Comparison of ENCODE assay signal across 29 cellular contexts in the genomic region with DNA sequence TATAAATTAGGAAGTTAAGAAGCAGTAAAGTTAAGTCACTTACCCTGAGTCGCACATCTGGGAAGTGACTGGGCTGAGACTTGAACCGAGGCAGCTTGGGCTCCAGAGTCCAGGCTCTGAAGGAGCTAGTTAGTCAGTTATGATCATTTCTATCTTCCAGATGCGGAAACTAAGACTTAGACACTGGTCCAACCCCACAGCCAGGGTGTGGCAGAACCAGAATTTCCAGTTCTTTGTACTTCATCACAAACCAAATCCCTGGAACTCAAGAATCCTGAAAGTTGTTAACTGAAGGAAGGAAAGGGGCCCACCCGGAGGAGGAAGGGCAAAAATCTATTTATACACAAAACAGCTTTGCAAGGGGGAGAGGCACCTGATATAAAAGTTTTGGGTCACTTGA. TPM values are rescaled to one million over a fixed set of nuclear protein-coding genes. Genes with fewer than 3 reads are reported as not detected.
DNase-seq lines count a peak whose midpoint lies in the region; ATAC-seq, FAIRE-seq and TF ChIP-seq lines count a peak whose summit lies in the region.
"Had no signal": no experiment of that assay in that cellular context is flagged by ENCODE, and none has a peak within 500 bp of the region (broad histone marks: within the 10 kb centered on the region; RNA-seq: fewer than 3 reads in every experiment).

No MANE protein-coding gene starts in this region.

- H3K4me3 Mint-ChIP-seq in Caco-2 (ENCODE audit: unreplicated experiment) (peak overlapping the region; percentile 36), nephron progenitor cell (no peak overlapping the region)
- H3K4me3 Mint-ChIP-seq: activated CD4-positive, alpha-beta T cell treated with anti-CD3 and anti-CD28 coated beads, Interleukin-2, amount 10 ng/mL, durations not matched to agents 24 days and 14 days; activated naive CD8-positive, alpha-beta T cell treated with anti-CD3 and anti-CD28 coated beads, Interleukin-2, amount 10 ng/mL, durations not matched to agents 7 days and 5 days; B cell; CD8-positive, alpha-beta T cell; stimulated activated naive CD8-positive, alpha-beta T cell treated with anti-CD3 and anti-CD28 coated beads, Interleukin-15, Interleukin-2, amounts not matched to agents 100 ng/mL and 50 ng/mL, for 24 hours; T-cell had no signal

- H3K4me3 ChIP-seq in Caco-2 (ENCODE audit: low read depth, low read length), result no peak overlapping the region
- no peak overlapping the region for H3K4me3 ChIP-seq in LNCaP clone FGC (ENCODE audit: low read depth, low read length)
- H3K4me3 ChIP-seq: GM23248 had no signal

- no peaks in the 10 kb centered on the region for H3K36me3 ChIP-seq in Caco-2 (ENCODE audit: control insufficient read depth, insufficient read depth, low read length)

- no peak overlapping the region for H3K27ac ChIP-seq in epithelial cell of prostate
- H3K27ac ChIP-seq: GM23248, KMS-11 had no signal

- no peaks in the 10 kb centered on the region; the same call in 1 of the 2 replicates for H3K9me3 ChIP-seq in Caco-2

- no TSS peak for BruUV-seq in Caco-2 (replicated peaks; lab: Mats Ljungman, UMichigan)

- no peak for ATAC-seq in GM19035 (IDR thresholded peaks at IDR 0.05; ENCODE audit: unreplicated experiment)
- no peak for ATAC-seq in GM18858 (IDR thresholded peaks at IDR 0.05; ENCODE audit: unreplicated experiment)
- ATAC-seq: CD8-positive, alpha-beta T cell; left lobe of liver; right cardiac atrium; T-cell had no signal

- POLR2A ChIA-PET in Caco-2 (lab: Charles Lee), result no interaction called here

- peaks cover 34% of the 10 kb centered on the region for H3K4me1 ChIP-seq in Caco-2

- H3K9me3 Mint-ChIP-seq in Caco-2 (ENCODE audit: unreplicated experiment) (no peaks in the 10 kb centered on the region), nephron progenitor cell (no peaks in the 10 kb centered on the region)
- H3K9me3 Mint-ChIP-seq: activated naive CD8-positive, alpha-beta T cell treated with anti-CD3 and anti-CD28 coated beads, Interleukin-2, amount 10 ng/mL, durations not matched to agents 7 days and 5 days; CD8-positive, alpha-beta T cell; stimulated activated naive CD8-positive, alpha-beta T cell treated with anti-CD3 and anti-CD28 coated beads, Interleukin-15, Interleukin-2, amounts not matched to agents 100 ng/mL and 50 ng/mL, for 24 hours; T-cell had no signal

- no peak for FAIRE-seq in GM12891 (lab: Jason Lieb, UNC)
- FAIRE-seq: GM12892 had no signal

- H3K4me1 Mint-ChIP-seq in Caco-2 (ENCODE audit: low read depth, unreplicated experiment) (peaks cover 22% of the 10 kb centered on the region), nephron progenitor cell (peaks cover 35% of the 10 kb centered on the region)

- TF ChIP-seq POLR2A in GM12891 (IDR thresholded peaks at IDR 0.05; ENCODE audit: low read depth, low read length), result no peak

- CTCF ChIA-PET in Caco-2 (lab: Charles Lee), result no interaction called here

- H3K36me3 Mint-ChIP-seq in Caco-2 (ENCODE audit: insufficient read depth, unreplicated experiment) (peaks cover 21% of the 10 kb centered on the region), nephron progenitor cell (ENCODE audit: low read depth) (no peaks in the 10 kb centered on the region)
- H3K36me3 Mint-ChIP-seq: activated naive CD8-positive, alpha-beta T cell treated with anti-CD3 and anti-CD28 coated beads, Interleukin-2, amount 10 ng/mL, durations not matched to agents 7 days and 5 days; CD8-positive, alpha-beta T cell; T-cell had no signal

- intact Hi-C loops in Caco-2 (cut with micrococcal nuclease; ENCODE audit: unreplicated experiment), result no loop called here

- no peak for TF ChIP-seq CTCF in Caco-2 (IDR thresholded peaks at IDR 0.05; ENCODE audit: insufficient read depth in 1 of 2, low read depth in 1 of 2, low read length in 1 of 2, severe bottlenecking in 1 of 2, unreplicated experiment in 1 of 2)
- TF ChIP-seq CTCF in LNCaP clone FGC (IDR thresholded peaks at IDR 0.05; ENCODE audit: control insufficient read depth, extremely low read depth, insufficient read depth), result no peak
- no peak for TF ChIP-seq CTCF in nephron progenitor cell (IDR thresholded peaks at IDR 0.05)
- no peak for TF ChIP-seq CTCF in GM13976 (IDR thresholded peaks at IDR 0.05; ENCODE audit: borderline replicate concordance, control extremely low read depth, extremely low read depth, insufficient read depth, missing control alignments)

- H3K27me3 Mint-ChIP-seq in Caco-2 (ENCODE audit: insufficient read depth, unreplicated experiment) (no peaks in the 10 kb centered on the region), nephron progenitor cell (ENCODE audit: low read depth, poor library complexity) (peaks cover 56% of the 10 kb centered on the region)
- H3K27me3 Mint-ChIP-seq: activated CD4-positive, alpha-beta T cell treated with anti-CD3 and anti-CD28 coated beads, Interleukin-2, amount 10 ng/mL, durations not matched to agents 24 days and 14 days had no signal

- no peaks in the 10 kb centered on the region for H3K27me3 ChIP-seq in Caco-2 (replicated peaks; ENCODE audit: control insufficient read depth, insufficient read depth, low read length)

- H3K27ac Mint-ChIP-seq in Caco-2 (ENCODE audit: unreplicated experiment) (peak overlapping the region; percentile 85), nephron progenitor cell (peak overlapping the region; percentile 44)
- H3K27ac Mint-ChIP-seq: activated CD4-positive, alpha-beta T cell treated with anti-CD3 and anti-CD28 coated beads, Interleukin-2, amount 10 ng/mL, durations not matched to agents 24 days and 14 days; activated naive CD8-positive, alpha-beta T cell treated with anti-CD3 and anti-CD28 coated beads, Interleukin-2, amount 10 ng/mL, durations not matched to agents 7 days and 5 days; B cell; CD8-positive, alpha-beta T cell; stimulated activated naive CD8-positive, alpha-beta T cell treated with anti-CD3 and anti-CD28 coated beads, Interleukin-15, Interleukin-2, amounts not matched to agents 100 ng/mL and 50 ng/mL, for 24 hours; T-cell had no signal

- in situ Hi-C loops in GM13976 (cut with MboI; ENCODE audit: low sequenced_read_pairs, unreplicated experiment), result no loop called here

- DNase-seq in Caco-2, result peak; percentile 63 to 64
- peak; percentile 50 for DNase-seq in LNCaP clone FGC (ENCODE audit: low read depth)
- DNase-seq in epithelial cell of prostate (ENCODE audit: low read depth, low spot score), result peak; percentile 39
- no peak for DNase-seq in nephron progenitor cell
- DNase-seq in GM13976 (ENCODE audit: low spot score), result no peak
- DNase-seq in GM12891 (ENCODE audit: insufficient read length, low spot score), result no peak
- DNase-seq: activated CD4-positive, alpha-beta T cell treated with anti-CD3 and anti-CD28 coated beads, Interleukin-2, amount 10 ng/mL, durations not matched to agents 24 days and 14 days; activated gamma-delta T cell; activated naive CD8-positive, alpha-beta T cell treated with anti-CD3 and anti-CD28 coated beads, Interleukin-2, amount 10 ng/mL, durations not matched to agents 7 days and 5 days; aorta; CD8-positive, alpha-beta T cell; DMS 273 treated with DMSO at 0.1 percent for 48 hours; effector CD4-positive, alpha-beta T cell; GM23248; mesendoderm; NCI-H1417 treated with DMSO at 0.1 percent for 48 hours; NCI-H2081 treated with DMSO at 0.1 percent for 48 hours; NCI-H446; NCI-H82; right cardiac atrium; stimulated activated CD8-positive, alpha-beta memory T cell treated with anti-CD3 and anti-CD28 coated beads, Interleukin-4, amount 100 ng/mL, for 48 hours; T-cell had no signal

TF ChIP-seq in GM12891, 5 proteins besides CTCF, POLR2A, EP300 and RAD21:
- TF ChIP-seq POU2F2 (IDR thresholded peaks at IDR 0.05; ENCODE audit: low read depth, low read length), result no peak
- no peak for TF ChIP-seq PAX5 (IDR thresholded peaks at IDR 0.05; ENCODE audit: insufficient read depth, low read length, severe bottlenecking)
- TF ChIP-seq POLR2AphosphoS5 (IDR thresholded peaks at IDR 0.05; ENCODE audit: low read depth, low read length), result no peak
- no peak for TF ChIP-seq TAF1 (IDR thresholded peaks at IDR 0.05; ENCODE audit: low read depth, low read length)
- TF ChIP-seq SPI1 (IDR thresholded peaks at IDR 0.05; ENCODE audit: low read depth, low read length), result no peak

RNA-seq across cellular contexts. Expression of a gene that starts 11.9 kb away (rescaled TPM):
- 13.2 and 13.9 TPM in 2 replicates for total RNA-seq in Caco-2 (2022)
- polyA plus RNA-seq in GM12891 (2012; ENCODE audit: low read depth, missing spikeins), result 7.5 TPM

Comparison
In these comparisons a context has a peak if more than half of its experiments do, and no peak if none do; other contexts are left out.
1. DNase-seq: peak in Caco-2 (2 of 2), LNCaP clone FGC (single experiment) and epithelial cell of prostate (single experiment); none in nephron progenitor cell (single experiment), GM13976 (single experiment) and GM12891 (single experiment).